In genomic region chr7:40047661-40048060, GRCh38 we compare ENCODE assay signal across 2 cellular contexts.
TF ChIP-seq lines count a peak whose summit lies in the region.

No MANE protein-coding gene starts in this region.

TF ChIP-seq in SK-N-SH, 30 proteins besides CTCF, POLR2A, EP300 and RAD21 (continued from another document):
- TF ChIP-seq ZBTB33 (IDR thresholded peaks at IDR 0.05; ENCODE audit: borderline replicate concordance, low read depth): no peak
- no peak for TF ChIP-seq FOXM1 (IDR thresholded peaks at IDR 0.05; ENCODE audit: low read depth)
- TF ChIP-seq YY1 (IDR thresholded peaks at IDR 0.05; ENCODE audit: low read depth): no peak
- no peak for TF ChIP-seq JUND (IDR thresholded peaks at IDR 0.05)
- no peak for TF ChIP-seq EZH2phosphoT487 (IDR thresholded peaks at IDR 0.05; ENCODE audit: borderline replicate concordance, low read depth)
- TF ChIP-seq USF1 (IDR thresholded peaks at IDR 0.05; ENCODE audit: borderline replicate concordance, low read depth): no peak
- TF ChIP-seq IRF3 (IDR thresholded peaks at IDR 0.05; ENCODE audit: low read depth, low read length): no peak
- TF ChIP-seq NRF1 (IDR thresholded peaks at IDR 0.05; ENCODE audit: low read depth, low read length): no peak
- no peak for TF ChIP-seq MAX (IDR thresholded peaks at IDR 0.05; ENCODE audit: low read depth)
- no peak for TF ChIP-seq TCF12 (IDR thresholded peaks at IDR 0.05)
- TF ChIP-seq RXRA (IDR thresholded peaks at IDR 0.05; ENCODE audit: borderline replicate concordance, low read depth): no peak
- no peak for TF ChIP-seq SIN3A (IDR thresholded peaks at IDR 0.05; ENCODE audit: borderline replicate concordance, low read depth, low read length)
- TF ChIP-seq TAF1 (IDR thresholded peaks at IDR 0.05; ENCODE audit: borderline replicate concordance, low read depth, low read length): no peak
- TF ChIP-seq POLR2AphosphoS5 (IDR thresholded peaks at IDR 0.05; ENCODE audit: low read depth, low read length): no peak
- no peak for TF ChIP-seq MEF2A (IDR thresholded peaks at IDR 0.05; ENCODE audit: borderline replicate concordance, low read depth)

TF ChIP-seq in SK-N-SH treated with all-trans-retinoic acid at 6 μM for 48 hours, 23 proteins besides CTCF, POLR2A, EP300 and RAD21 (continued from another document):
- TF ChIP-seq POU6F1 (CRISPR knock-in tag; IDR thresholded peaks at IDR 0.05; ENCODE audit: borderline replicate concordance, low read depth) (no peak), TOX (CRISPR knock-in tag; IDR thresholded peaks at IDR 0.05; ENCODE audit: borderline replicate concordance) (no peak), GLIS3 (CRISPR knock-in tag; IDR thresholded peaks at IDR 0.05) (no peak), PATZ1 (CRISPR knock-in tag; IDR thresholded peaks at IDR 0.05; ENCODE audit: borderline replicate concordance) (no peak), ESRRG (CRISPR knock-in tag; IDR thresholded peaks at IDR 0.05) (no peak), CREB5 (CRISPR knock-in tag; IDR thresholded peaks at IDR 0.05; ENCODE audit: low read depth) (no peak), ZNF70 (CRISPR knock-in tag; IDR thresholded peaks at IDR 0.05) (no peak), CSDC2 (CRISPR knock-in tag; IDR thresholded peaks at IDR 0.05) (no peak), PPARA (CRISPR knock-in tag; IDR thresholded peaks at IDR 0.05; ENCODE audit: borderline replicate concordance) (no peak), ZFP3 (CRISPR knock-in tag; IDR thresholded peaks at IDR 0.05) (no peak), BACH2 (CRISPR knock-in tag; IDR thresholded peaks at IDR 0.05; ENCODE audit: borderline replicate concordance) (no peak), ZNF8 (CRISPR knock-in tag; IDR thresholded peaks at IDR 0.05) (no peak), OSR1 (CRISPR knock-in tag; IDR thresholded peaks at IDR 0.05) (no peak)
